Comparison of ENCODE assay signal across 28 cellular contexts in genomic region chr16:78106659-78107058, GRCh38.
"Had no signal": no experiment of that assay in that cellular context is flagged by ENCODE, and none has a peak within 500 bp of the region (broad histone marks: within the 10 kb centered on the region; RNA-seq: fewer than 3 reads in every experiment).

No MANE protein-coding gene starts in this region.

- H3K4me1 ChIP-seq: breast epithelium, gastrocnemius medialis, lower lobe of right lung, neural progenitor cell had no signal

- DNase-seq: activated B cell treated with CpG ODN at 0.5 μM for 24 hours; activated CD4-positive, alpha-beta T cell treated with anti-CD3 and anti-CD28 coated beads for 36 hours; activated CD4-positive, alpha-beta T cell treated with anti-CD3 and anti-CD28 coated beads, Interleukin-2, amount 50 U/mL, for 4 hours; activated CD8-positive, alpha-beta memory T cell treated with anti-CD3 and anti-CD28 coated beads for 24 hours; activated CD8-positive, alpha-beta memory T cell treated with anti-CD3 and anti-CD28 coated beads, Interleukin-2, amount 50 U/mL, for 4 hours; activated naive CD4-positive, alpha-beta T cell treated with Interleukin-2 at 50 U/mL for 16 hours; activated naive CD8-positive, alpha-beta T cell treated with anti-CD3 and anti-CD28 coated beads for 36 hours; activated T-cell treated with anti-CD3 and anti-CD28 coated beads, Interleukin-2, amount 50 U/mL, for 24 hours; cerebellar nuclear complex; cortex of kidney; endodermal cell; esophagus squamous epithelium; gastrocnemius medialis; hypothalamus; left cardiac atrium; lower lobe of right lung; naive thymus-derived CD8-positive, alpha-beta T cell; retina; stimulated activated CD4-positive, alpha-beta T cell treated with anti-CD3 and anti-CD28 coated beads, Interleukin-4, amount 100 ng/mL, for 24 hours; stimulated activated naive CD4-positive, alpha-beta T cell treated with Interleukin-2 at 50 U/mL for 16 hours; T-cell; T-helper 9 cell; tibial artery had no signal

- H3K27me3 ChIP-seq: breast epithelium, esophagus squamous epithelium, gastrocnemius medialis, neural progenitor cell, tibial artery had no signal

- H3K4me3 ChIP-seq: breast epithelium, esophagus squamous epithelium, gastrocnemius medialis, lower lobe of right lung, neural progenitor cell, tibial artery had no signal

- H3K9me3 ChIP-seq: breast epithelium, esophagus squamous epithelium, gastrocnemius medialis, lower lobe of right lung, tibial artery had no signal

- H3K9ac ChIP-seq: neural progenitor cell had no signal

- H3K27ac ChIP-seq: breast epithelium, esophagus squamous epithelium, gastrocnemius medialis, lower lobe of right lung, neural progenitor cell had no signal

- H3K4me2 ChIP-seq: neural progenitor cell had no signal

- ATAC-seq: activated CD4-positive, alpha-beta T cell treated with anti-CD3 and anti-CD28 coated beads for 36 hours; activated T-helper 17 cell treated with anti-CD3 and anti-CD28 coated beads, Interleukin-2, amount 50 U/mL, for 72 hours; gastrocnemius medialis; lower lobe of right lung; naive thymus-derived CD8-positive, alpha-beta T cell; T-cell had no signal

- H3K36me3 ChIP-seq: breast epithelium, gastrocnemius medialis, neural progenitor cell had no signal

- FAIRE-seq: astrocyte, islet of Langerhans had no signal

- H2AFZ ChIP-seq: neural progenitor cell had no signal
